In genomic region chr17:1638624-1639300, GRCh38 we compare ENCODE assay signal across 23 cellular contexts. TPM values are rescaled to one million over a fixed set of nuclear protein-coding genes. Genes with fewer than 3 reads are reported as not detected.
DNase-seq lines count a peak whose midpoint lies in the region; ATAC-seq and TF ChIP-seq lines count a peak whose summit lies in the region.
"Had no signal": no experiment of that assay in that cellular context is flagged by ENCODE, and none has a peak within 500 bp of the region (broad histone marks: within the 10 kb centered on the region; RNA-seq: fewer than 3 reads in every experiment).

No MANE protein-coding gene starts in this region.

- H2BK20ac ChIP-seq in IMR-90 (ENCODE audit: low read depth, low read length): no peak overlapping the region

- H4K8ac ChIP-seq in IMR-90 (ENCODE audit: low read depth in 2 of 2, low read length in 2 of 2): no peak overlapping the region

- in situ Hi-C loops in IMR-90 (cut with MboI; ENCODE audit: low sequenced_read_pairs): no loop called here

- H2AK5ac ChIP-seq in IMR-90 (ENCODE audit: low read depth, low read length): no peak overlapping the region; the same call in 1 of the 2 replicates

- CTCF ChIA-PET in IMR-90 (lab: Yijun Ruan, JAX): interaction anchor here (0.8 kb wide), 1 partner anchor 9 kb away, joined by 3 read pairs; no protein-coding TSS in a partner anchor

- no peak overlapping the region for H2BK15ac ChIP-seq in IMR-90 (ENCODE audit: low read depth, low read length)

- no peaks in the 10 kb centered on the region for H3K79me1 ChIP-seq in IMR-90 (ENCODE audit: low read depth in 1 of 2, low read length in 2 of 2)

- TF ChIP-seq CTCF in IMR-90 (conservative IDR thresholded peaks at IDR 0.05; ENCODE audit: low read depth, low read length) (no peak), endodermal cell (conservative IDR thresholded peaks at IDR 0.05) (no peak), spleen (IDR thresholded peaks at IDR 0.05 in 8 of 11, conservative IDR thresholded peaks at IDR 0.05 in 3 of 11) (no peak), foreskin keratinocyte (conservative IDR thresholded peaks at IDR 0.05) (no peak)

- no peaks in the 10 kb centered on the region for H3K36me3 Mint-ChIP-seq in endodermal cell (ENCODE audit: low read depth)
- H3K36me3 Mint-ChIP-seq: activated naive CD4-positive, alpha-beta T cell treated with anti-CD3 and anti-CD28 coated beads, Interleukin-2, amount 10 ng/mL, durations not matched to agents 7 days and 5 days; CD4-positive, alpha-beta memory T cell had no signal

- H3K18ac ChIP-seq in IMR-90 (ENCODE audit: low read depth, low read length): no peak overlapping the region

- no peak overlapping the region for H3K56ac ChIP-seq in IMR-90 (ENCODE audit: extremely low read depth, insufficient read depth, low read length)

- H2BK120ac ChIP-seq in IMR-90 (ENCODE audit: low read depth, low read length): no peak overlapping the region

- no peaks in the 10 kb centered on the region for H3K9me3 ChIP-seq in IMR-90 (ENCODE audit: control insufficient read depth, insufficient read depth, low read length)
- H3K9me3 ChIP-seq in endodermal cell (ENCODE audit: control insufficient read depth, low read length): no peaks in the 10 kb centered on the region
- no peaks in the 10 kb centered on the region for H3K9me3 ChIP-seq in spleen
- H3K9me3 ChIP-seq: heart left ventricle, MG63, pancreas, Peyer's patch, uterus had no signal

- POLR2A ChIA-PET in IMR-90 (lab: Charles Lee; ENCODE audit: unreplicated experiment): no interaction called here

- TF ChIP-seq POLR2A in IMR-90 (IDR thresholded peaks at IDR 0.05; ENCODE audit: low read depth, low read length) (no peak), spleen (IDR thresholded peaks at IDR 0.05) (no peak)

- H4K91ac ChIP-seq in IMR-90 (ENCODE audit: insufficient read depth, low read depth, low read length): no peak overlapping the region

- ATAC-seq in IMR-90 (ENCODE audit: low read depth) (no peak), foreskin keratinocyte (no peak), GM18870 (IDR thresholded peaks at IDR 0.05; ENCODE audit: unreplicated experiment) (no peak)
- ATAC-seq: naive thymus-derived CD4-positive, alpha-beta T cell; sciatic nerve had no signal

- no peak for DNase-seq in IMR-90
- no peak for DNase-seq in endodermal cell
- DNase-seq in spleen: no peak
- DNase-seq in foreskin keratinocyte: no peak
- DNase-seq: activated CD4-positive, alpha-beta T cell treated with anti-CD3 and anti-CD28 coated beads for 4 hours; activated naive CD4-positive, alpha-beta T cell treated with anti-CD3 and anti-CD28 coated beads, Interleukin-2, amount 10 ng/mL, durations not matched to agents 7 days and 5 days; central memory CD4-positive, alpha-beta T cell; MG63; naive thymus-derived CD4-positive, alpha-beta T cell; NCI-H1417 treated with DMSO at 0.1 percent for 48 hours; NCI-H510A treated with DMSO at 0.1 percent for 48 hours; Peyer's patch; stimulated activated CD4-positive, alpha-beta T cell treated with anti-CD3 and anti-CD28 coated beads, Interleukin-15, amount 100 ng/mL, for 24 hours; uterus had no signal

- H3K27ac ChIP-seq in IMR-90 (ENCODE audit: insufficient read depth, low read length): no peak overlapping the region
- H3K27ac ChIP-seq in endodermal cell (ENCODE audit: low read depth, low read length): peak overlapping the region; percentile 83
- peak overlapping the region in 6 of 8 donors; percentile 14 to 64 (median 36) for H3K27ac ChIP-seq in spleen
- no peak overlapping the region for H3K27ac ChIP-seq in foreskin keratinocyte
- H3K27ac ChIP-seq: epithelial cell of prostate, heart left ventricle, pancreas, Peyer's patch, SJSA1, uterus had no signal

- intact Hi-C loops in IMR-90 (cut with micrococcal nuclease) (no loop called here), spleen (cut with DNase I; ENCODE audit: low total_unique reads) (no loop called here)

- H3K14ac ChIP-seq in IMR-90 (replicated peaks; ENCODE audit: low read depth, low read length): no peak overlapping the region

- H3K36me3 ChIP-seq in IMR-90 (ENCODE audit: control insufficient read depth, insufficient read depth, low read length) (no peaks in the 10 kb centered on the region), endodermal cell (ENCODE audit: control insufficient read depth, insufficient read depth, low read length) (no peaks in the 10 kb centered on the region), spleen (peaks cover 0 to 78% (median 22%) of the 10 kb centered on the region in 6 donors)
- H3K36me3 ChIP-seq: MG63, pancreas, SJSA1, uterus had no signal

- no peak overlapping the region for H3K4me2 ChIP-seq in IMR-90 (ENCODE audit: low read depth, low read length)

- WGBS in IMR-90 (ENCODE audit: extremely low coverage in 2 of 2, insufficient read length in 1 of 2), 2 experiments: 67% methylated on average over 8 of the region's 19 CpGs; no CpG with 5 or more reads in 1 of the 2 experiments
- 88 to 92% methylated on average over 7 to 18 of the region's 19 CpGs for WGBS in endodermal cell (ENCODE audit: insufficient coverage in 1 of 2, insufficient read length in 1 of 2), 2 experiments
- 58 to 77% (median 73%) methylated on average over 11 to 19 of the region's 19 CpGs for WGBS in spleen, 5 donors

- H2AK9ac ChIP-seq in IMR-90 (replicated peaks; ENCODE audit: low read depth, low read length, poor library complexity): no peak overlapping the region

- no peak overlapping the region for H3K4ac ChIP-seq in IMR-90 (ENCODE audit: low read depth, low read length)

- H3K27me3 ChIP-seq in IMR-90 (ENCODE audit: control insufficient read depth, insufficient read depth, low read length) (no peaks in the 10 kb centered on the region; the same call in 1 of the 2 replicates), endodermal cell (ENCODE audit: control insufficient read depth, insufficient read depth, low read length, poor library complexity, severe bottlenecking) (peaks cover 3% of the 10 kb centered on the region), spleen (replicated peaks in 1 of 7) (no peaks in the 10 kb centered on the region), foreskin keratinocyte (peaks cover 2% of the 10 kb centered on the region)
- H3K27me3 ChIP-seq: dorsolateral prefrontal cortex, heart left ventricle, MG63, pancreas, Peyer's patch, SJSA1, uterus had no signal

- H3K4me3 ChIP-seq in IMR-90 (ENCODE audit: insufficient read depth, low read depth, low read length): no peak overlapping the region
- H3K4me3 ChIP-seq in endodermal cell (ENCODE audit: low read length): no peak overlapping the region
- no peak overlapping the region for H3K4me3 ChIP-seq in spleen
- H3K4me3 ChIP-seq: dorsolateral prefrontal cortex, heart left ventricle, MG63, pancreas, Peyer's patch, SJSA1, uterus had no signal

- no peak overlapping the region for H3K27ac Mint-ChIP-seq in endodermal cell
- H3K27ac Mint-ChIP-seq: activated naive CD4-positive, alpha-beta T cell treated with anti-CD3 and anti-CD28 coated beads, Interleukin-2, amount 10 ng/mL, durations not matched to agents 7 days and 5 days; T-helper 1 cell treated with Interleukin-12 subunit alpha and Interleukin-12 subunit beta and Interleukin-4 antibody, amounts not matched to agents 30 μg/mL and 1 μg/mL, for 36 hours had no signal

- peak overlapping the region; percentile 32 for H2AFZ ChIP-seq in IMR-90 (replicated peaks; ENCODE audit: low read length, poor library complexity)

- BruUV-seq in IMR-90 (replicated peaks; lab: Mats Ljungman, UMichigan): no TSS peak

- no peaks in the 10 kb centered on the region for H4K20me1 ChIP-seq in IMR-90 (ENCODE audit: insufficient read depth, low read length)

- no peak overlapping the region for H3K9ac ChIP-seq in IMR-90 (ENCODE audit: low read depth, low read length)
- H3K9ac ChIP-seq in endodermal cell (ENCODE audit: extremely low read depth, low read length, poor library complexity, severe bottlenecking): no peak overlapping the region

- peaks cover 4% of the 10 kb centered on the region; the same call in 1 of the 2 replicates for H3K4me1 ChIP-seq in IMR-90 (ENCODE audit: control insufficient read depth, insufficient read depth, low read length)
- H3K4me1 ChIP-seq in endodermal cell (ENCODE audit: control insufficient read depth, insufficient read depth, low read length): no peaks in the 10 kb centered on the region
- peaks cover 0 to 58% (median 23%) of the 10 kb centered on the region in 6 donors for H3K4me1 ChIP-seq in spleen
- no peaks in the 10 kb centered on the region for H3K4me1 ChIP-seq in foreskin keratinocyte

- no peaks in the 10 kb centered on the region for H3K4me1 Mint-ChIP-seq in endodermal cell

- dilution Hi-C loops in IMR-90 (cut with HindIII; ENCODE audit: low sequenced_read_pairs, unreplicated experiment): no loop called here

- no peaks in the 10 kb centered on the region for H3K9me3 Mint-ChIP-seq in endodermal cell
- H3K9me3 Mint-ChIP-seq: activated naive CD4-positive, alpha-beta T cell treated with anti-CD3 and anti-CD28 coated beads, Interleukin-2, amount 10 ng/mL, durations not matched to agents 7 days and 5 days; CD4-positive, alpha-beta memory T cell; naive thymus-derived CD4-positive, alpha-beta T cell; T-helper 1 cell treated with Interleukin-12 subunit alpha and Interleukin-12 subunit beta and Interleukin-4 antibody, amounts not matched to agents 30 μg/mL and 1 μg/mL, for 36 hours had no signal

- H3K27me3 Mint-ChIP-seq in endodermal cell (ENCODE audit: insufficient read depth): peaks cover 3% of the 10 kb centered on the region
- H3K27me3 Mint-ChIP-seq: activated naive CD4-positive, alpha-beta T cell treated with anti-CD3 and anti-CD28 coated beads, Interleukin-2, amount 10 ng/mL, durations not matched to agents 7 days and 5 days; CD4-positive, alpha-beta memory T cell; naive thymus-derived CD4-positive, alpha-beta T cell had no signal

- no peaks in the 10 kb centered on the region for H3K9me1 ChIP-seq in IMR-90 (ENCODE audit: insufficient read depth, low read length)

- TF ChIP-seq RAD21 in IMR-90 (IDR thresholded peaks at IDR 0.05; ENCODE audit: low read length): no peak

- H3K4me3 Mint-ChIP-seq in endodermal cell: no peak overlapping the region
- H3K4me3 Mint-ChIP-seq: activated naive CD4-positive, alpha-beta T cell treated with anti-CD3 and anti-CD28 coated beads, Interleukin-2, amount 10 ng/mL, durations not matched to agents 7 days and 5 days; CD4-positive, alpha-beta memory T cell; naive thymus-derived CD4-positive, alpha-beta T cell; T-helper 1 cell treated with Interleukin-12 subunit alpha and Interleukin-12 subunit beta and Interleukin-4 antibody, amounts not matched to agents 30 μg/mL and 1 μg/mL, for 36 hours had no signal

- H2BK5ac ChIP-seq in IMR-90 (ENCODE audit: low read depth, low read length, poor library complexity, severe bottlenecking): no peak overlapping the region

- no peak overlapping the region for H3K23ac ChIP-seq in IMR-90 (ENCODE audit: low read depth, low read length)

- no peak overlapping the region for H4K5ac ChIP-seq in IMR-90 (ENCODE audit: low read depth, low read length)

RNA-seq across cellular contexts. Expression of gene SCARF1, which starts 6.8 kb away (rescaled TPM):
- total RNA-seq in IMR-90 (2012; rRNA removed) (0.18 and 0.28 TPM in 2 replicates), endodermal cell (under 1 TPM; 0.75 to 0.89 TPM), spleen (100 to 1,000 TPM in 2 of 7 donors, 10 to 100 TPM in 5; 55.5 to 112 (median 66.5) TPM), foreskin keratinocyte (0.10 TPM in 1 of 2 replicates, not detected in the other)
- polyA plus RNA-seq in IMR-90 (2012; rRNA removed) (0.34 and 0.43 TPM in 2 replicates), spleen (10 to 100 TPM in 2 of 3 donors, 1 to 10 TPM in 1; 5.1 to 31.2 (median 13.6) TPM), foreskin keratinocyte (0.02 and 0.03 TPM in 2 replicates)
- 0.13 and 0.40 TPM in 2 replicates for polyA plus RNA-seq in IMR-90 (2012; cell fraction: cytosol; rRNA removed)
- 2.4 and 4.2 TPM in 2 replicates for polyA plus RNA-seq in IMR-90 (2012; cell fraction: nucleus; rRNA removed; ENCODE audit: low replicate concordance)
- polyA plus RNA-seq in endodermal cell (2013, experiment 1 of 2): 0.96 TPM
- 1.2 TPM for polyA plus RNA-seq in endodermal cell (2013, experiment 2 of 2)

RNA-seq across cellular contexts. Expression of gene SLC43A2, which starts 10.1 kb away (rescaled TPM):
- total RNA-seq in IMR-90 (2012; rRNA removed) (3.3 and 3.8 TPM in 2 replicates), endodermal cell (10 to 100 TPM; 14.0 to 18.6 TPM), spleen (10 to 100 TPM; 51.1 to 84.6 (median 67.3) TPM), foreskin keratinocyte (2.0 and 3.1 TPM in 2 replicates)
- polyA plus RNA-seq in IMR-90 (2012; rRNA removed) (9.0 and 10.3 TPM in 2 replicates), spleen (10 to 100 TPM; 12.6 to 26.8 (median 14.9) TPM), foreskin keratinocyte (1.9 and 2.3 TPM in 2 replicates)
- 6.7 and 12.6 TPM in 2 replicates for polyA plus RNA-seq in IMR-90 (2012; cell fraction: cytosol; rRNA removed)
- 6.9 and 14.7 TPM in 2 replicates for polyA plus RNA-seq in IMR-90 (2012; cell fraction: nucleus; rRNA removed; ENCODE audit: low replicate concordance)
- 11.6 TPM for polyA plus RNA-seq in endodermal cell (2013, experiment 1 of 2)
- polyA plus RNA-seq in endodermal cell (2013, experiment 2 of 2): 10.1 TPM

RNA-seq across cellular contexts. Expression of gene RILP, which starts 10.9 kb away (rescaled TPM):
- total RNA-seq in IMR-90 (2012; rRNA removed) (3.9 TPM in 2 replicates), endodermal cell (1 to 10 TPM; 1.1 to 3.1 TPM), spleen (10 to 100 TPM; 15.8 to 43.9 (median 28.9) TPM), foreskin keratinocyte (5.1 and 5.5 TPM in 2 replicates)
- polyA plus RNA-seq in IMR-90 (2012; rRNA removed) (6.0 and 7.3 TPM in 2 replicates), spleen (10 to 100 TPM; 14.7 to 25.6 (median 17.4) TPM), foreskin keratinocyte (6.7 and 7.5 TPM in 2 replicates)
- polyA plus RNA-seq in IMR-90 (2012; cell fraction: cytosol; rRNA removed): 4.0 and 6.5 TPM in 2 replicates
- polyA plus RNA-seq in IMR-90 (2012; cell fraction: nucleus; rRNA removed; ENCODE audit: low replicate concordance): 9.0 and 11.3 TPM in 2 replicates
- 3.6 TPM for polyA plus RNA-seq in endodermal cell (2013, experiment 1 of 2)
- 2.6 TPM for polyA plus RNA-seq in endodermal cell (2013, experiment 2 of 2)

RNA-seq across cellular contexts. Expression of gene PRPF8, which starts 45.9 kb away (rescaled TPM):
- total RNA-seq in IMR-90 (2012; rRNA removed): 113 and 141 TPM in 2 replicates
- polyA plus RNA-seq in IMR-90 (2012; rRNA removed): 160 and 167 TPM in 2 replicates
- 63.5 and 106 TPM in 2 replicates for polyA plus RNA-seq in IMR-90 (2012; cell fraction: cytosol; rRNA removed)
- 249 and 303 TPM in 2 replicates for polyA plus RNA-seq in IMR-90 (2012; cell fraction: nucleus; rRNA removed; ENCODE audit: low replicate concordance)
- 100 to 1,000 TPM; 298 to 375 TPM for total RNA-seq in endodermal cell
- polyA plus RNA-seq in endodermal cell (2013, experiment 1 of 2): 230 TPM
- polyA plus RNA-seq in endodermal cell (2013, experiment 2 of 2): 223 TPM
- total RNA-seq in spleen: 100 to 1,000 TPM; 210 to 320 (median 268) TPM
- 10 to 100 TPM; 67.2 to 91.8 (median 74.8) TPM for polyA plus RNA-seq in spleen
- 188 and 214 TPM in 2 replicates for total RNA-seq in foreskin keratinocyte
- polyA plus RNA-seq in foreskin keratinocyte: 213 and 239 TPM in 2 replicates

Comparison
In these comparisons a context has a peak if more than half of its experiments do, and no peak if none do; other contexts are left out.
1. H3K27ac ChIP-seq: peak in endodermal cell (single experiment) and spleen (6 of 8); none in IMR-90 (single experiment) and foreskin keratinocyte (single experiment).
2. RNA of gene SCARF1, which starts 6.8 kb away (total RNA-seq): 55.5 to 112 TPM in spleen; 0.75 to 0.89 TPM in endodermal cell, 0.18 to 0.28 TPM in IMR-90 and 0.10 TPM in foreskin keratinocyte; every median in the first group is over 10 times any median in the second.